ENCODE assay signal across 20 cellular contexts in genomic region chr2:232757905-232758304, GRCh38. TPM values are rescaled to one million over a fixed set of nuclear protein-coding genes. Genes with fewer than 3 reads are reported as not detected.
DNase-seq lines count a peak whose midpoint lies in the region; ATAC-seq and TF ChIP-seq lines count a peak whose summit lies in the region.
"Had no signal": no experiment of that assay in that cellular context is flagged by ENCODE, and none has a peak within 500 bp of the region (broad histone marks: within the 10 kb centered on the region; RNA-seq: fewer than 3 reads in every experiment).

No MANE protein-coding gene starts in this region.

- no peaks in the 10 kb centered on the region for H3K79me2 ChIP-seq in GM23338 (replicated peaks; ENCODE audit: insufficient read depth)

- H3K4me2 ChIP-seq in GM23338, result no peak overlapping the region

- no peak overlapping the region for H3K4me3 Mint-ChIP-seq in activated T-cell treated with anti-CD3 and anti-CD28 coated beads, Interleukin-2, amount 50 U/mL, for 4 hours
- no peak overlapping the region for H3K4me3 Mint-ChIP-seq in stimulated activated effector memory CD8-positive, alpha-beta T cell treated with anti-CD3 and anti-CD28 coated beads, Interleukin-12 subunit alpha, Interleukin-12 subunit beta, amount 100 ng/mL, for 72 hours
- no peak overlapping the region for H3K4me3 Mint-ChIP-seq in GM23338
- H3K4me3 Mint-ChIP-seq: H9, IgD-negative memory B cell had no signal

- H3K9me2 ChIP-seq in GM23338 (ENCODE audit: insufficient read depth), result no peaks in the 10 kb centered on the region

- POLR2A ChIA-PET in HEK293 (lab: Yijun Ruan, JAX), result no interaction called here

- TF ChIP-seq CTCF in HEK293 (tag by site-specific recombination; IDR thresholded peaks at IDR 0.05) (no peak), GM23338 (conservative IDR thresholded peaks at IDR 0.05; ENCODE audit: low read depth in 2 of 2) (no peak)

- H3K9me3 ChIP-seq in HEK293 (ENCODE audit: control insufficient read depth, insufficient read depth, low read depth, low read length), result no peaks in the 10 kb centered on the region
- H3K9me3 ChIP-seq: Caco-2 had no signal

- H3K27ac ChIP-seq in HEK293 (ENCODE audit: extremely low read depth, low read depth, low read length), result no peak overlapping the region
- H3K27ac ChIP-seq in GM23338 (ENCODE audit: low read depth), result no peak overlapping the region
- H3K27ac ChIP-seq: HL-60 had no signal

- H3K27ac Mint-ChIP-seq in stimulated activated effector memory CD8-positive, alpha-beta T cell treated with anti-CD3 and anti-CD28 coated beads, Interleukin-12 subunit alpha, Interleukin-12 subunit beta, amount 100 ng/mL, for 72 hours, result peak overlapping the region; percentile 56
- H3K27ac Mint-ChIP-seq in GM23338, result no peak overlapping the region
- H3K27ac Mint-ChIP-seq: H9, IgD-negative memory B cell had no signal

- H3K4me1 Mint-ChIP-seq in activated T-cell treated with anti-CD3 and anti-CD28 coated beads, Interleukin-2, amount 50 U/mL, for 4 hours (ENCODE audit: low read depth), result peaks cover 16% of the 10 kb centered on the region
- H3K4me1 Mint-ChIP-seq in stimulated activated effector memory CD8-positive, alpha-beta T cell treated with anti-CD3 and anti-CD28 coated beads, Interleukin-12 subunit alpha, Interleukin-12 subunit beta, amount 100 ng/mL, for 72 hours, result peaks cover 14% of the 10 kb centered on the region
- no peaks in the 10 kb centered on the region for H3K4me1 Mint-ChIP-seq in GM23338
- H3K4me1 Mint-ChIP-seq: H9 had no signal

- H3F3A ChIP-seq in GM23338 (replicated peaks; ENCODE audit: low read depth), result no peaks in the 10 kb centered on the region

- peak; percentile 55 to 58 for ATAC-seq in activated T-cell treated with anti-CD3 and anti-CD28 coated beads, Interleukin-2, amount 50 U/mL, for 4 hours
- ATAC-seq in stimulated activated effector memory CD8-positive, alpha-beta T cell treated with anti-CD3 and anti-CD28 coated beads, Interleukin-12 subunit alpha, Interleukin-12 subunit beta, amount 100 ng/mL, for 72 hours, result peak; percentile 77
- no peak for ATAC-seq in GM23338
- ATAC-seq in left lobe of liver, result no peak

- no peak overlapping the region for H2AFZ ChIP-seq in GM23338

- no peaks in the 10 kb centered on the region for H3K9me3 Mint-ChIP-seq in activated T-cell treated with anti-CD3 and anti-CD28 coated beads, Interleukin-2, amount 50 U/mL, for 4 hours
- H3K9me3 Mint-ChIP-seq in stimulated activated effector memory CD8-positive, alpha-beta T cell treated with anti-CD3 and anti-CD28 coated beads, Interleukin-12 subunit alpha, Interleukin-12 subunit beta, amount 100 ng/mL, for 72 hours, result no peaks in the 10 kb centered on the region
- H3K9me3 Mint-ChIP-seq in GM23338, result no peaks in the 10 kb centered on the region
- H3K9me3 Mint-ChIP-seq: H9, IgD-negative memory B cell had no signal

- H4K20me1 ChIP-seq in GM23338 (replicated peaks; ENCODE audit: insufficient read depth), result no peaks in the 10 kb centered on the region

- CTCF ChIA-PET in HEK293 (lab: Yijun Ruan, JAX), result interaction anchor here (0.6 to 0.9 kb wide), 2 partner anchors 40 to 150 kb away, joined by 3 to 6 read pairs; no protein-coding TSS in a partner anchor

- no peak for DNase-seq in activated T-cell treated with anti-CD3 and anti-CD28 coated beads, Interleukin-2, amount 50 U/mL, for 4 hours
- DNase-seq in activated T-cell treated with anti-CD3 and anti-CD28 coated beads for 4 hours, result no peak
- peak; percentile 13 for DNase-seq in central memory CD4-positive, alpha-beta T cell
- no peak for DNase-seq in stimulated activated effector memory CD8-positive, alpha-beta T cell treated with anti-CD3 and anti-CD28 coated beads, Interleukin-12 subunit alpha, Interleukin-12 subunit beta, amount 100 ng/mL, for 72 hours (ENCODE audit: low spot score in 2 of 2)
- no peak for DNase-seq in GM23338 (ENCODE audit: low spot score)
- no peak for DNase-seq in left lobe of liver (ENCODE audit: low spot score)
- DNase-seq: C1 segment of cervical spinal cord, Caco-2, DMS153, H9, Kasumi-1, NCI-H1105 treated with DMSO at 0.1 percent for 48 hours, NCI-H187, NCI-H226, NCI-H524 treated with DMSO at 0.1 percent for 48 hours, SHP77 had no signal

- H3K27me3 ChIP-seq in GM23338 (ENCODE audit: insufficient read depth), result no peaks in the 10 kb centered on the region

- H3K27me3 Mint-ChIP-seq in activated T-cell treated with anti-CD3 and anti-CD28 coated beads, Interleukin-2, amount 50 U/mL, for 4 hours (ENCODE audit: low read depth), result no peaks in the 10 kb centered on the region
- no peaks in the 10 kb centered on the region for H3K27me3 Mint-ChIP-seq in GM23338 (ENCODE audit: insufficient read depth, low read depth, poor library complexity)
- H3K27me3 Mint-ChIP-seq: IgD-negative memory B cell had no signal

- H3K4me3 ChIP-seq in HEK293 (ENCODE audit: low read depth, low read length), result no peak overlapping the region
- H3K4me3 ChIP-seq in GM23338, result no peak overlapping the region

- peaks cover 30% of the 10 kb centered on the region for H3K36me3 Mint-ChIP-seq in activated T-cell treated with anti-CD3 and anti-CD28 coated beads, Interleukin-2, amount 50 U/mL, for 4 hours (ENCODE audit: insufficient read depth)
- peaks cover 90% of the 10 kb centered on the region for H3K36me3 Mint-ChIP-seq in stimulated activated effector memory CD8-positive, alpha-beta T cell treated with anti-CD3 and anti-CD28 coated beads, Interleukin-12 subunit alpha, Interleukin-12 subunit beta, amount 100 ng/mL, for 72 hours
- H3K36me3 Mint-ChIP-seq in GM23338 (ENCODE audit: low read depth), result peaks cover 21% of the 10 kb centered on the region; the same call in 2 of the 3 replicates

- H3K4me1 ChIP-seq in HEK293 (ENCODE audit: control insufficient read depth, insufficient read depth, low read length) (no peaks in the 10 kb centered on the region), GM23338 (ENCODE audit: insufficient read depth) (no peaks in the 10 kb centered on the region)
- H3K4me1 ChIP-seq: Caco-2 had no signal

- H3K36me3 ChIP-seq in HEK293 (ENCODE audit: control insufficient read depth in 2 of 2, insufficient read depth in 1 of 2, low read length in 2 of 2) (peaks cover 30 to 71% of the 10 kb centered on the region in 2 experiments), GM23338 (ENCODE audit: insufficient read depth) (peaks cover 15% of the 10 kb centered on the region)

TF ChIP-seq in HEK293, 187 proteins besides CTCF, POLR2A, EP300 and RAD21:
- no peak for TF ChIP-seq HOXC10 (CRISPR knock-in tag; IDR thresholded peaks at IDR 0.05)
- TF ChIP-seq SP7 (tag by site-specific recombination; IDR thresholded peaks at IDR 0.05), result 0 out of 2 replicates have a peak, but pooled peaks have one; percentile 29

RNA-seq across cellular contexts. Expression of gene KCNJ13, which starts 18.5 kb away (rescaled TPM):
- total RNA-seq in activated T-cell treated with anti-CD3 and anti-CD28 coated beads, Interleukin-2, amount 50 U/mL, for 4 hours, result not detected
- not detected in 2 replicates for total RNA-seq in GM23338 (2014; rRNA removed; shearing (Covaris generic))
- polyA plus RNA-seq in GM23338 (2016; fragmentation: Nextera tagmentation; extraction: Ambion mirVana), result 0.37 and 0.52 TPM in 2 replicates
- total RNA-seq in left lobe of liver, result not detected
- total RNA-seq: A673, H9 had no signal

Comparison
In these comparisons a context has a peak if more than half of its experiments do, and no peak if none do; other contexts are left out.
1. ATAC-seq: peak in activated T-cell treated with anti-CD3 and anti-CD28 coated beads, Interleukin-2, amount 50 U/mL, for 4 hours (2 of 2) and stimulated activated effector memory CD8-positive, alpha-beta T cell treated with anti-CD3 and anti-CD28 coated beads, Interleukin-12 subunit alpha, Interleukin-12 subunit beta, amount 100 ng/mL, for 72 hours (single experiment); none in GM23338 (single experiment) and left lobe of liver (single experiment).